In genomic region chr2:38438133-38438532, GRCh38 we compare ENCODE assay signal across 18 cellular contexts.
"Had no signal": no experiment of that assay in that cellular context is flagged by ENCODE, and none has a peak within 500 bp of the region (broad histone marks: within the 10 kb centered on the region; RNA-seq: fewer than 3 reads in every experiment).

No MANE protein-coding gene starts in this region.

- H3K27me3 ChIP-seq: testis, upper lobe of right lung had no signal

- H3K36me3 Mint-ChIP-seq: activated naive CD8-positive, alpha-beta T cell treated with anti-CD3 and anti-CD28 coated beads, Interleukin-2, amount 10 ng/mL, durations not matched to agents 7 days and 5 days; brain had no signal

- H3K4me1 ChIP-seq: parathyroid adenoma had no signal

- H3K27ac Mint-ChIP-seq: activated naive CD8-positive, alpha-beta T cell treated with anti-CD3 and anti-CD28 coated beads, Interleukin-2, amount 10 ng/mL, durations not matched to agents 7 days and 5 days; activated T-helper 1 cell treated with anti-CD3 and anti-CD28 coated beads, Interleukin-12 subunit alpha, Interleukin-12 subunit beta, Interleukin-2, Interleukin-4 antibody, amounts not matched to agents 30 ng/mL and 10 ng/mL and 1 ng/mL, durations not matched to agents 14 hours and 24 hours and 36 hours; WTC11 had no signal

- H3K9me3 Mint-ChIP-seq: activated naive CD8-positive, alpha-beta T cell treated with anti-CD3 and anti-CD28 coated beads, Interleukin-2, amount 10 ng/mL, durations not matched to agents 7 days and 5 days; activated T-helper 1 cell treated with anti-CD3 and anti-CD28 coated beads, Interleukin-12 subunit alpha, Interleukin-12 subunit beta, Interleukin-2, Interleukin-4 antibody, amounts not matched to agents 30 ng/mL and 10 ng/mL and 1 ng/mL, durations not matched to agents 14 hours and 24 hours and 36 hours had no signal

- H3K27ac ChIP-seq: dorsolateral prefrontal cortex, parathyroid adenoma, testis, upper lobe of right lung had no signal

- H3K79me2 ChIP-seq: parathyroid adenoma had no signal

- H2AFZ ChIP-seq: parathyroid adenoma had no signal

- H3K4me3 ChIP-seq: dorsolateral prefrontal cortex, lung, mucosa of descending colon, testis, upper lobe of right lung had no signal

- ATAC-seq: left lobe of liver; mucosa of descending colon; naive thymus-derived CD4-positive, alpha-beta T cell; upper lobe of right lung; WTC11 had no signal

- H3K36me3 ChIP-seq: upper lobe of right lung had no signal

- H3K9ac ChIP-seq: parathyroid adenoma had no signal

- H3K4me3 Mint-ChIP-seq: activated CD4-positive, alpha-beta T cell treated with anti-CD3 and anti-CD28 coated beads for 36 hours; activated naive CD8-positive, alpha-beta T cell treated with anti-CD3 and anti-CD28 coated beads, Interleukin-2, amount 10 ng/mL, durations not matched to agents 7 days and 5 days; activated T-helper 1 cell treated with anti-CD3 and anti-CD28 coated beads, Interleukin-12 subunit alpha, Interleukin-12 subunit beta, Interleukin-2, Interleukin-4 antibody, amounts not matched to agents 30 ng/mL and 10 ng/mL and 1 ng/mL, durations not matched to agents 14 hours and 24 hours and 36 hours; brain; naive thymus-derived CD4-positive, alpha-beta T cell; WTC11 had no signal

- H3K9me3 ChIP-seq: mucosa of descending colon, testis, upper lobe of right lung had no signal

- DNase-seq: activated naive CD8-positive, alpha-beta T cell treated with anti-CD3 and anti-CD28 coated beads, Interleukin-2, amount 10 ng/mL, durations not matched to agents 7 days and 5 days; anterior cingulate cortex; central memory CD4-positive, alpha-beta T cell; dorsolateral prefrontal cortex; foreskin fibroblast; head of caudate nucleus; kidney; mucosa of descending colon; naive thymus-derived CD4-positive, alpha-beta T cell; testis; upper lobe of right lung had no signal
